3 cellular contexts compared by ENCODE assay signal in the genomic region with DNA sequence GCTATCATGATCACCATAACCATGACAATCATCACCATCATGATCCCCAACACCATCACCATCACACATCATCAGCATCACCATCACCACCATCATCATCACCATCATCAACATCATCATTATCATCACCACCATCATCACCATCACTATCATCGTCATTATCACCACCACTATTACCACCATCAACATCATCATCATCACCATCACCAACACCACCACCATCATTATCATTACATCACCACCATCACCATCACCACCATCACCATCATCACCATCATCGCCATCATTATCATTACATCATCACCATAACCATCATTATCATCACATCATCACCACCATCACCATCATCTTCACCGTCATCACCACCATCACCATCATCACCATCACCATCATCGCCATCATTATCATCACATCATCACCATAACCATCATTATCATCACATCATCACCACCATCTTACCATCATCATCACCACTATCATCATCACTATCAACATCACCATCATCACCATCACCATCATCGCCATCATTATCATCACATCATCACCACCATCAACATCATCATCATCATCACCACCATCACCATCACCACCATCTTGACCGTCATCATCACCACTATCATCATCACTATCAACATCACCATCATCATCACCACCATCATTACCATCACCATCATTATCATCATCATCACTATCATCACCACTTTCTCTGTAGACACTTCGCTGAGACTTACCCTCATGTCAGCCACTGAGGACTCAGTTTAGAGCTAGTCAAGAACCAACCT.
TF ChIP-seq lines count a peak whose summit lies in the region.

No MANE protein-coding gene starts in this region.

TF ChIP-seq in SK-N-SH, 30 proteins besides CTCF, POLR2A, EP300 and RAD21:
- TF ChIP-seq, protein P1, sequence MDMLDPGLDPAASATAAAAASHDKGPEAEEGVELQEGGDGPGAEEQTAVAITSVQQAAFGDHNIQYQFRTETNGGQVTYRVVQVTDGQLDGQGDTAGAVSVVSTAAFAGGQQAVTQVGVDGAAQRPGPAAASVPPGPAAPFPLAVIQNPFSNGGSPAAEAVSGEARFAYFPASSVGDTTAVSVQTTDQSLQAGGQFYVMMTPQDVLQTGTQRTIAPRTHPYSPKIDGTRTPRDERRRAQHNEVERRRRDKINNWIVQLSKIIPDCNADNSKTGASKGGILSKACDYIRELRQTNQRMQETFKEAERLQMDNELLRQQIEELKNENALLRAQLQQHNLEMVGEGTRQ (IDR thresholded peaks at IDR 0.05; ENCODE audit: borderline replicate concordance, low read depth, low read length): no peak
- TF ChIP-seq MXI1 (IDR thresholded peaks at IDR 0.05; ENCODE audit: low read depth, low read length): no peak
- TF ChIP-seq MEF2A (IDR thresholded peaks at IDR 0.05; ENCODE audit: borderline replicate concordance, low read depth): no peak
- no peak for TF ChIP-seq GABPA (IDR thresholded peaks at IDR 0.05; ENCODE audit: low read depth)
- TF ChIP-seq, protein P2, sequence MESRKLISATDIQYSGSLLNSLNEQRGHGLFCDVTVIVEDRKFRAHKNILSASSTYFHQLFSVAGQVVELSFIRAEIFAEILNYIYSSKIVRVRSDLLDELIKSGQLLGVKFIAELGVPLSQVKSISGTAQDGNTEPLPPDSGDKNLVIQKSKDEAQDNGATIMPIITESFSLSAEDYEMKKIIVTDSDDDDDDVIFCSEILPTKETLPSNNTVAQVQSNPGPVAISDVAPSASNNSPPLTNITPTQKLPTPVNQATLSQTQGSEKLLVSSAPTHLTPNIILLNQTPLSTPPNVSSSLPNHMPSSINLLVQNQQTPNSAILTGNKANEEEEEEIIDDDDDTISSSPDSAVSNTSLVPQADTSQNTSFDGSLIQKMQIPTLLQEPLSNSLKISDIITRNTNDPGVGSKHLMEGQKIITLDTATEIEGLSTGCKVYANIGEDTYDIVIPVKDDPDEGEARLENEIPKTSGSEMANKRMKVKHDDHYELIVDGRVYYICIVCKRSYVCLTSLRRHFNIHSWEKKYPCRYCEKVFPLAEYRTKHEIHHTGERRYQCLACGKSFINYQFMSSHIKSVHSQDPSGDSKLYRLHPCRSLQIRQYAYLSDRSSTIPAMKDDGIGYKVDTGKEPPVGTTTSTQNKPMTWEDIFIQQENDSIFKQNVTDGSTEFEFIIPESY (IDR thresholded peaks at IDR 0.05; ENCODE audit: borderline replicate concordance, low read depth): no peak
- no peak for TF ChIP-seq EZH2phosphoT487 (IDR thresholded peaks at IDR 0.05; ENCODE audit: borderline replicate concordance, low read depth)
- no peak for TF ChIP-seq FOXJ3 (CRISPR knock-in tag; IDR thresholded peaks at IDR 0.05)
- TF ChIP-seq RXRA (IDR thresholded peaks at IDR 0.05; ENCODE audit: borderline replicate concordance, low read depth): no peak
- TF ChIP-seq, protein P3, sequence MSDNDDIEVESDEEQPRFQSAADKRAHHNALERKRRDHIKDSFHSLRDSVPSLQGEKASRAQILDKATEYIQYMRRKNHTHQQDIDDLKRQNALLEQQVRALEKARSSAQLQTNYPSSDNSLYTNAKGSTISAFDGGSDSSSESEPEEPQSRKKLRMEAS (IDR thresholded peaks at IDR 0.05; ENCODE audit: low read depth): no peak
- TF ChIP-seq, protein P4, sequence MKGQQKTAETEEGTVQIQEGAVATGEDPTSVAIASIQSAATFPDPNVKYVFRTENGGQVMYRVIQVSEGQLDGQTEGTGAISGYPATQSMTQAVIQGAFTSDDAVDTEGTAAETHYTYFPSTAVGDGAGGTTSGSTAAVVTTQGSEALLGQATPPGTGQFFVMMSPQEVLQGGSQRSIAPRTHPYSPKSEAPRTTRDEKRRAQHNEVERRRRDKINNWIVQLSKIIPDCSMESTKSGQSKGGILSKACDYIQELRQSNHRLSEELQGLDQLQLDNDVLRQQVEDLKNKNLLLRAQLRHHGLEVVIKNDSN (IDR thresholded peaks at IDR 0.05; ENCODE audit: borderline replicate concordance, low read depth): no peak
- TF ChIP-seq TAF1 (IDR thresholded peaks at IDR 0.05; ENCODE audit: borderline replicate concordance, low read depth, low read length): no peak
- no peak for TF ChIP-seq SMC3 (IDR thresholded peaks at IDR 0.05; ENCODE audit: low read depth, low read length)
- no peak for TF ChIP-seq POLR2AphosphoS5 (IDR thresholded peaks at IDR 0.05; ENCODE audit: low read depth, low read length)
- no peak for TF ChIP-seq NRF1 (IDR thresholded peaks at IDR 0.05; ENCODE audit: low read depth, low read length)
- no peak for TF ChIP-seq YY1 (IDR thresholded peaks at IDR 0.05; ENCODE audit: low read depth)
- no peak for TF ChIP-seq ELF1 (IDR thresholded peaks at IDR 0.05)
- TF ChIP-seq TCF12 (IDR thresholded peaks at IDR 0.05): no peak

TF ChIP-seq in SK-N-SH treated with all-trans-retinoic acid at 6 μM for 48 hours, 23 proteins besides CTCF, POLR2A, EP300 and RAD21:
- TF ChIP-seq TOX (CRISPR knock-in tag; IDR thresholded peaks at IDR 0.05; ENCODE audit: borderline replicate concordance) (no peak), TCF4 (CRISPR knock-in tag; IDR thresholded peaks at IDR 0.05; ENCODE audit: borderline replicate concordance) (no peak), RARB (CRISPR knock-in tag; IDR thresholded peaks at IDR 0.05) (no peak), ESRRG (CRISPR knock-in tag; IDR thresholded peaks at IDR 0.05) (no peak), ZFP3 (CRISPR knock-in tag; IDR thresholded peaks at IDR 0.05) (no peak), GLIS3 (CRISPR knock-in tag; IDR thresholded peaks at IDR 0.05) (no peak), ZC3H10 (CRISPR knock-in tag; IDR thresholded peaks at IDR 0.05) (no peak), ZNF565 (CRISPR knock-in tag; conservative IDR thresholded peaks at IDR 0.05; ENCODE audit: low read depth) (no peak), ZNF8 (CRISPR knock-in tag; IDR thresholded peaks at IDR 0.05) (no peak), SNAI2 (CRISPR knock-in tag; IDR thresholded peaks at IDR 0.05) (no peak), ARNTL (CRISPR knock-in tag; IDR thresholded peaks at IDR 0.05; ENCODE audit: borderline replicate concordance, low read depth) (no peak)
- TF ChIP-seq, protein P5, sequence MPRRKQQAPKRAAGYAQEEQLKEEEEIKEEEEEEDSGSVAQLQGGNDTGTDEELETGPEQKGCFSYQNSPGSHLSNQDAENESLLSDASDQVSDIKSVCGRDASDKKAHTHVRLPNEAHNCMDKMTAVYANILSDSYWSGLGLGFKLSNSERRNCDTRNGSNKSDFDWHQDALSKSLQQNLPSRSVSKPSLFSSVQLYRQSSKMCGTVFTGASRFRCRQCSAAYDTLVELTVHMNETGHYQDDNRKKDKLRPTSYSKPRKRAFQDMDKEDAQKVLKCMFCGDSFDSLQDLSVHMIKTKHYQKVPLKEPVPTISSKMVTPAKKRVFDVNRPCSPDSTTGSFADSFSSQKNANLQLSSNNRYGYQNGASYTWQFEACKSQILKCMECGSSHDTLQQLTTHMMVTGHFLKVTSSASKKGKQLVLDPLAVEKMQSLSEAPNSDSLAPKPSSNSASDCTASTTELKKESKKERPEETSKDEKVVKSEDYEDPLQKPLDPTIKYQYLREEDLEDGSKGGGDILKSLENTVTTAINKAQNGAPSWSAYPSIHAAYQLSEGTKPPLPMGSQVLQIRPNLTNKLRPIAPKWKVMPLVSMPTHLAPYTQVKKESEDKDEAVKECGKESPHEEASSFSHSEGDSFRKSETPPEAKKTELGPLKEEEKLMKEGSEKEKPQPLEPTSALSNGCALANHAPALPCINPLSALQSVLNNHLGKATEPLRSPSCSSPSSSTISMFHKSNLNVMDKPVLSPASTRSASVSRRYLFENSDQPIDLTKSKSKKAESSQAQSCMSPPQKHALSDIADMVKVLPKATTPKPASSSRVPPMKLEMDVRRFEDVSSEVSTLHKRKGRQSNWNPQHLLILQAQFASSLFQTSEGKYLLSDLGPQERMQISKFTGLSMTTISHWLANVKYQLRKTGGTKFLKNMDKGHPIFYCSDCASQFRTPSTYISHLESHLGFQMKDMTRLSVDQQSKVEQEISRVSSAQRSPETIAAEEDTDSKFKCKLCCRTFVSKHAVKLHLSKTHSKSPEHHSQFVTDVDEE (CRISPR knock-in tag; IDR thresholded peaks at IDR 0.05): no peak
- TF ChIP-seq, protein P6, sequence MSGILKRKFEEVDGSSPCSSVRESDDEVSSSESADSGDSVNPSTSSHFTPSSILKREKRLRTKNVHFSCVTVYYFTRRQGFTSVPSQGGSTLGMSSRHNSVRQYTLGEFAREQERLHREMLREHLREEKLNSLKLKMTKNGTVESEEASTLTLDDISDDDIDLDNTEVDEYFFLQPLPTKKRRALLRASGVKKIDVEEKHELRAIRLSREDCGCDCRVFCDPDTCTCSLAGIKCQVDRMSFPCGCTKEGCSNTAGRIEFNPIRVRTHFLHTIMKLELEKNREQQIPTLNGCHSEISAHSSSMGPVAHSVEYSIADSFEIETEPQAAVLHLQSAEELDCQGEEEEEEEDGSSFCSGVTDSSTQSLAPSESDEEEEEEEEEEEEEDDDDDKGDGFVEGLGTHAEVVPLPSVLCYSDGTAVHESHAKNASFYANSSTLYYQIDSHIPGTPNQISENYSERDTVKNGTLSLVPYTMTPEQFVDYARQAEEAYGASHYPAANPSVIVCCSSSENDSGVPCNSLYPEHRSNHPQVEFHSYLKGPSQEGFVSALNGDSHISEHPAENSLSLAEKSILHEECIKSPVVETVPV (CRISPR knock-in tag; IDR thresholded peaks at IDR 0.05): no peak

TF ChIP-seq in H1, 55 proteins besides CTCF, POLR2A, EP300 and RAD21:
- TF ChIP-seq SP1 (IDR thresholded peaks at IDR 0.05; ENCODE audit: low read depth, low read length) (no peak), POU5F1 (IDR thresholded peaks at IDR 0.05; ENCODE audit: low read depth, low read length) (no peak), CBX5 (IDR thresholded peaks at IDR 0.05; ENCODE audit: low read depth, low read length) (no peak), TAF7 (optimal IDR thresholded peaks at IDR 0.05; ENCODE audit: borderline replicate concordance, low read depth, low read length) (no peak), RNF2 (IDR thresholded peaks at IDR 0.05; ENCODE audit: borderline replicate concordance, low read depth, low read length, missing control alignments, poor library complexity, severe bottlenecking) (no peak), TAF1 (IDR thresholded peaks at IDR 0.05; ENCODE audit: low read depth, low read length) (no peak), SIX5 (IDR thresholded peaks at IDR 0.05; ENCODE audit: low read depth, low read length) (no peak), FOSL1 (IDR thresholded peaks at IDR 0.05; ENCODE audit: insufficient read depth, low read depth, low read length) (no peak), HDAC6 (IDR thresholded peaks at IDR 0.05; ENCODE audit: low read depth, low read length) (no peak), GTF2F1 (IDR thresholded peaks at IDR 0.05; ENCODE audit: borderline replicate concordance, low read depth, low read length) (no peak), YY1 (IDR thresholded peaks at IDR 0.05; ENCODE audit: low read depth, low read length) (no peak), CREB1 (IDR thresholded peaks at IDR 0.05) (no peak), BCL11A (IDR thresholded peaks at IDR 0.05; ENCODE audit: low read depth in 2 of 2, low read length in 2 of 2) (no peak), SIRT6 (IDR thresholded peaks at IDR 0.05; ENCODE audit: low read length) (no peak), CHD1 (IDR thresholded peaks at IDR 0.05; ENCODE audit: low read depth, low read length) (no peak), PHF8 (conservative IDR thresholded peaks at IDR 0.05; ENCODE audit: low read depth, low read length) (no peak), KDM5A (IDR thresholded peaks at IDR 0.05; ENCODE audit: low read length) (no peak)
- TF ChIP-seq, protein P7, sequence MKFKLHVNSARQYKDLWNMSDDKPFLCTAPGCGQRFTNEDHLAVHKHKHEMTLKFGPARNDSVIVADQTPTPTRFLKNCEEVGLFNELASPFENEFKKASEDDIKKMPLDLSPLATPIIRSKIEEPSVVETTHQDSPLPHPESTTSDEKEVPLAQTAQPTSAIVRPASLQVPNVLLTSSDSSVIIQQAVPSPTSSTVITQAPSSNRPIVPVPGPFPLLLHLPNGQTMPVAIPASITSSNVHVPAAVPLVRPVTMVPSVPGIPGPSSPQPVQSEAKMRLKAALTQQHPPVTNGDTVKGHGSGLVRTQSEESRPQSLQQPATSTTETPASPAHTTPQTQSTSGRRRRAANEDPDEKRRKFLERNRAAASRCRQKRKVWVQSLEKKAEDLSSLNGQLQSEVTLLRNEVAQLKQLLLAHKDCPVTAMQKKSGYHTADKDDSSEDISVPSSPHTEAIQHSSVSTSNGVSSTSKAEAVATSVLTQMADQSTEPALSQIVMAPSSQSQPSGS (IDR thresholded peaks at IDR 0.05; ENCODE audit: low read length): no peak
- TF ChIP-seq, protein P1 (IDR thresholded peaks at IDR 0.05; ENCODE audit: low read length): no peak
- TF ChIP-seq, protein P3 (IDR thresholded peaks at IDR 0.05): no peak
TF ChIP-seq in H1: peak in this region for 0.
